ENCODE assay signal across 8 cellular contexts in genomic region chr6:155341130-155341828, GRCh38. TPM values are rescaled to one million over a fixed set of nuclear protein-coding genes. Genes with fewer than 3 reads are reported as not detected.
DNase-seq lines count a peak whose midpoint lies in the region; ATAC-seq and TF ChIP-seq lines count a peak whose summit lies in the region.

No MANE protein-coding gene starts in this region.

- H3K9me3 ChIP-seq in OCI-LY1 (ENCODE audit: low read length) (peaks cover 22% of the 10 kb centered on the region), heart left ventricle (peaks cover 0 to 47% (median 16%) of the 10 kb centered on the region in 12 donors)

- no peak for TF ChIP-seq POLR2A in heart left ventricle (IDR thresholded peaks at IDR 0.05)

- peak overlapping the region; percentile 27; the same call in 1 of the 2 replicates for H3K4me2 ChIP-seq in OCI-LY1 (ENCODE audit: low read length)

- H3K79me2 ChIP-seq in OCI-LY1 (ENCODE audit: insufficient read depth, low read length): no peaks in the 10 kb centered on the region

- H3K9ac ChIP-seq in OCI-LY1 (ENCODE audit: low read length): peak overlapping the region; percentile 18; the same call in 1 of the 2 replicates

- H3K27me3 ChIP-seq in OCI-LY1 (ENCODE audit: insufficient read depth, low read length) (no peaks in the 10 kb centered on the region), heart left ventricle (no peaks in the 10 kb centered on the region)

- no peaks in the 10 kb centered on the region for H3K9me2 ChIP-seq in OCI-LY1 (ENCODE audit: low read depth, low read length)

- no peaks in the 10 kb centered on the region for H3F3A ChIP-seq in OCI-LY1 (ENCODE audit: insufficient read depth, low read length)

- no peak for TF ChIP-seq CTCF in OCI-LY1 (IDR thresholded peaks at IDR 0.05; ENCODE audit: low read length)
- TF ChIP-seq CTCF in heart left ventricle (IDR thresholded peaks at IDR 0.05): no peak

- H3K4me3 ChIP-seq in OCI-LY1 (ENCODE audit: low read depth, low read length, poor library complexity, severe bottlenecking) (no peak overlapping the region), heart left ventricle (no peak overlapping the region)

- DNase-seq in non-pigmented ciliary epithelial cell (ENCODE audit: low read depth) (peak; percentile 55), NCI-H2227 treated with DMSO at 0.1 percent for 48 hours (lab: John Stamatoyannopoulos, UW) (no peak), heart left ventricle (no peak), GDM1 (lab: John Stamatoyannopoulos, UW) (no peak)
- DNase-seq in central memory CD4-positive, alpha-beta T cell: no peak

- H3K27ac ChIP-seq in OCI-LY1 (ENCODE audit: low read depth, low read length, poor library complexity, severe bottlenecking) (peak overlapping the region; percentile 77), heart left ventricle (no peak overlapping the region)

- H3K36me3 ChIP-seq in OCI-LY1 (ENCODE audit: insufficient read depth, low read length) (no peaks in the 10 kb centered on the region; the same call in 1 of the 2 replicates), heart left ventricle (no peaks in the 10 kb centered on the region)

- ATAC-seq in GM18868 (IDR thresholded peaks at IDR 0.05; ENCODE audit: unreplicated experiment) (peak; percentile 62), HG02852 (IDR thresholded peaks at IDR 0.05; ENCODE audit: unreplicated experiment) (peak; percentile 75), heart left ventricle (no peak)

- no peak overlapping the region for H2AFZ ChIP-seq in OCI-LY1 (ENCODE audit: low read length)

- intact Hi-C loops in heart left ventricle (cut with DNase I): loop anchor here in 1 of 10 donors (5.0 kb wide), 1 partner anchor 181 kb away; no protein-coding TSS in a partner anchor

- peaks cover 19% of the 10 kb centered on the region for H3K4me1 ChIP-seq in OCI-LY1 (ENCODE audit: insufficient read depth, low read length, severe bottlenecking)
- no peaks in the 10 kb centered on the region for H3K4me1 ChIP-seq in heart left ventricle

- WGBS in heart left ventricle, 4 donors: 80 to 85% (median 83%) methylated on average over 2 of the region's 2 CpGs

- no peaks in the 10 kb centered on the region for H4K20me1 ChIP-seq in OCI-LY1 (ENCODE audit: insufficient read depth, low read length)

RNA-seq across cellular contexts. Expression of gene TFB1M, which starts 27.0 kb away (rescaled TPM):
- 10 to 100 TPM; 11.4 to 24.5 (median 20.2) TPM for total RNA-seq in heart left ventricle
- polyA plus RNA-seq in heart left ventricle: 10 to 100 TPM; 14.2 to 15.5 TPM

Comparison
In these comparisons a context has a peak if more than half of its experiments do, and no peak if none do; other contexts are left out.
1. ATAC-seq: peak in GM18868 (single experiment) and HG02852 (single experiment); none in heart left ventricle (0 of 4).